ENCODE assay signal across 36 cellular contexts in genomic region chr18:9606039-9606438, GRCh38.
"Had no signal": no experiment of that assay in that cellular context is flagged by ENCODE, and none has a peak within 500 bp of the region (broad histone marks: within the 10 kb centered on the region; RNA-seq: fewer than 3 reads in every experiment).

No MANE protein-coding gene starts in this region.

- H3K4me3 ChIP-seq: MG63 had no signal

- H3K4me2 ChIP-seq: KMS-11 had no signal

- H3K9ac ChIP-seq: KMS-11 had no signal

- DNase-seq: Karpas-422, Kasumi-1, MG63, MM.1S, MV-4-11, NCI-H1048, NCI-H1092, NCI-H1105, NCI-H1105 treated with DMSO at 0.1 percent for 48 hours, NCI-H1417, NCI-H1417 treated with DMSO at 0.1 percent for 48 hours, NCI-H1436, NCI-H1436 treated with DMSO at 0.1 percent for 48 hours, NCI-H146, NCI-H1694, NCI-H1694 treated with DMSO at 0.1 percent for 48 hours, NCI-H187, NCI-H187 treated with DMSO at 0.1 percent for 48 hours, NCI-H1930, NCI-H2029, NCI-H2029 treated with DMSO at 0.1 percent for 48 hours, NCI-H2081, NCI-H2081 treated with DMSO at 0.1 percent for 48 hours, NCI-H2107, NCI-H2171, NCI-H2171 treated with DMSO at 0.1 percent for 48 hours, NCI-H2227 treated with DMSO at 0.1 percent for 48 hours, NCI-H226, NCI-H345, NCI-H446, NCI-H446 treated with DMSO at 0.1 percent for 48 hours, NCI-H510A, NCI-H510A treated with DMSO at 0.1 percent for 48 hours, NCI-H524, NCI-H524 treated with DMSO at 0.1 percent for 48 hours had no signal

- H3K27me3 ChIP-seq: MG63 had no signal

- H3K27ac ChIP-seq: KMS-11 had no signal
